Comparison of ENCODE assay signal across 18 cellular contexts in the genomic region with DNA sequence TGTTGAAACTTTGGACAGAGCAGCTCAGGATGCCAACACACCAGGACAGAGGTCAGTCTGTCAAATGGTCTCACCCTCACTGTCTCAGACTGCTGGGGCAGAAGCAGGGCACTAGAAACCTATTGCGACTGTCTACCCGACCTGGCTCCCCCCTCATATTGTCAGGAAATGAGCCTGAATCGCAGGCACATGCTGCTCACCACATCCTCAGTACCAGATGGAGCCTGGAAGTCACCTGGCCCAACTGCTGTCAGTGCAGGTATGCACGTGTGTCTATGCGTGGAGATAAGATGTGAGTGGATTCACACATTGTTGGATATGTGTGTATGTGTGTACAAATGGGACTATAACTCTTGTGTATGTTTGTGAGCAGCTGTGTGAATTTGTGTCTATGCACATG. TPM values are rescaled to one million over a fixed set of nuclear protein-coding genes. Genes with fewer than 3 reads are reported as not detected.
DNase-seq lines count a peak whose midpoint lies in the region; ATAC-seq and TF ChIP-seq lines count a peak whose summit lies in the region.
"Had no signal": no experiment of that assay in that cellular context is flagged by ENCODE, and none has a peak within 500 bp of the region (broad histone marks: within the 10 kb centered on the region; RNA-seq: fewer than 3 reads in every experiment).

No MANE protein-coding gene starts in this region.

- H3K27ac ChIP-seq in CD4-positive, alpha-beta memory T cell (ENCODE audit: low read depth, low read length) = no peak overlapping the region
- H3K27ac ChIP-seq in ascending aorta = no peak overlapping the region
- H3K27ac ChIP-seq: colonic mucosa, epithelial cell of prostate, KMS-11 had no signal

- H3K4me1 Mint-ChIP-seq in CD4-positive, alpha-beta memory T cell = peaks cover 9 to 23% (median 12%) of the 10 kb centered on the region in 4 donors
- H3K4me1 Mint-ChIP-seq in activated CD8-positive, alpha-beta T cell treated with anti-CD3 and anti-CD28 coated beads for 36 hours (ENCODE audit: low read depth) = peaks cover 10% of the 10 kb centered on the region
- H3K4me1 Mint-ChIP-seq: neural crest cell had no signal

- no peak for TF ChIP-seq CTCF in activated CD8-positive, alpha-beta T cell treated with anti-CD3 and anti-CD28 coated beads for 36 hours (IDR thresholded peaks at IDR 0.05)
- no peak for TF ChIP-seq CTCF in ascending aorta (IDR thresholded peaks at IDR 0.05)

- peaks cover 24% of the 10 kb centered on the region for H3K4me1 ChIP-seq in CD4-positive, alpha-beta memory T cell (ENCODE audit: insufficient read depth, low read length)
- no peaks in the 10 kb centered on the region for H3K4me1 ChIP-seq in ascending aorta
- H3K4me1 ChIP-seq: colonic mucosa had no signal

- H3K9me3 Mint-ChIP-seq in CD4-positive, alpha-beta memory T cell = no peaks in the 10 kb centered on the region
- H3K9me3 Mint-ChIP-seq in activated CD8-positive, alpha-beta T cell treated with anti-CD3 and anti-CD28 coated beads for 36 hours = no peaks in the 10 kb centered on the region
- H3K9me3 Mint-ChIP-seq: activated T-cell treated with anti-CD3 and anti-CD28 coated beads, Interleukin-2, amount 50 U/mL, for 4 hours; memory B cell; neural crest cell had no signal

- H3K27ac Mint-ChIP-seq in CD4-positive, alpha-beta memory T cell = peak overlapping the region in 5 of 7 donors; percentile 20 to 67 (median 30)
- no peak overlapping the region for H3K27ac Mint-ChIP-seq in activated CD8-positive, alpha-beta T cell treated with anti-CD3 and anti-CD28 coated beads for 36 hours
- H3K27ac Mint-ChIP-seq: memory B cell had no signal

- H3K36me3 ChIP-seq in CD4-positive, alpha-beta memory T cell (ENCODE audit: insufficient read depth, low read length) = no peaks in the 10 kb centered on the region
- H3K36me3 ChIP-seq in ascending aorta = no peaks in the 10 kb centered on the region
- H3K36me3 ChIP-seq: colonic mucosa had no signal

- no peak overlapping the region for H3K4me3 ChIP-seq in CD4-positive, alpha-beta memory T cell (ENCODE audit: low read length in 2 of 2)
- H3K4me3 ChIP-seq in ascending aorta = no peak overlapping the region
- H3K4me3 ChIP-seq: colonic mucosa had no signal

- H3K27me3 Mint-ChIP-seq in CD4-positive, alpha-beta memory T cell = peaks cover 9 to 12% of the 10 kb centered on the region in 2 donors
- peaks cover 7% of the 10 kb centered on the region for H3K27me3 Mint-ChIP-seq in activated CD8-positive, alpha-beta T cell treated with anti-CD3 and anti-CD28 coated beads for 36 hours

- POLR2A ChIA-PET in CD4-positive, alpha-beta memory T cell (lab: Charles Lee; ENCODE audit: partially characterized antibody) = interaction anchor here (0.9 to 1.4 kb wide), 2 partner anchors 14 to 43 kb away, joined by 3 read pairs; no protein-coding TSS in a partner anchor
- POLR2A ChIA-PET in activated CD8-positive, alpha-beta T cell treated with anti-CD3 and anti-CD28 coated beads for 36 hours (lab: Charles Lee) = interaction anchor here (1.5 kb wide), 1 partner anchor 43 kb away, joined by 4 read pairs; no protein-coding TSS in a partner anchor

- peaks cover 10% of the 10 kb centered on the region for H3K27me3 ChIP-seq in CD4-positive, alpha-beta memory T cell (ENCODE audit: insufficient read depth, low read length)
- H3K27me3 ChIP-seq in ascending aorta = no peaks in the 10 kb centered on the region
- H3K27me3 ChIP-seq: colonic mucosa had no signal

- H3K9me3 ChIP-seq in CD4-positive, alpha-beta memory T cell (ENCODE audit: control insufficient read depth in 1 of 2, low read length in 2 of 2) = no peaks in the 10 kb centered on the region
- H3K9me3 ChIP-seq in ascending aorta = no peaks in the 10 kb centered on the region
- H3K9me3 ChIP-seq: colonic mucosa had no signal

- DNase-seq in CD4-positive, alpha-beta memory T cell = peak; percentile 15 to 61 (median 43)
- peak; percentile 49 for DNase-seq in activated CD8-positive, alpha-beta T cell treated with anti-CD3 and anti-CD28 coated beads for 36 hours
- DNase-seq in 8988T (no peak), ascending aorta (ENCODE audit: low spot score in 2 of 2) (no peak)
- DNase-seq: activated T-cell treated with anti-CD3 and anti-CD28 coated beads, Interleukin-2, amount 50 U/mL, for 4 hours; AML-193; anterior cingulate cortex; colonic mucosa; NCI-H1417 treated with DMSO at 0.1 percent for 48 hours; NCI-H2227 treated with DMSO at 0.1 percent for 48 hours; NK-92 treated with Interleukin-12 subunit alpha and Interleukin-12 subunit beta, amount 100 ng/mL, for 24 hours had no signal

- intact Hi-C loops in CD4-positive, alpha-beta memory T cell (cut with micrococcal nuclease) = loop anchor here (5.0 kb wide), 1 partner anchor 54 kb away; a partner anchor contains a TSS
- intact Hi-C loops in activated CD8-positive, alpha-beta T cell treated with anti-CD3 and anti-CD28 coated beads for 36 hours (cut with micrococcal nuclease) = no loop called here
- intact Hi-C loops in ascending aorta (cut with DNase I) = no loop called here

- H3K36me3 Mint-ChIP-seq in CD4-positive, alpha-beta memory T cell = no peaks in the 10 kb centered on the region
- no peaks in the 10 kb centered on the region for H3K36me3 Mint-ChIP-seq in activated CD8-positive, alpha-beta T cell treated with anti-CD3 and anti-CD28 coated beads for 36 hours (ENCODE audit: low read depth)
- H3K36me3 Mint-ChIP-seq: memory B cell had no signal

- ATAC-seq in activated CD8-positive, alpha-beta T cell treated with anti-CD3 and anti-CD28 coated beads for 36 hours = peak; percentile 26
- ATAC-seq: activated T-cell treated with anti-CD3 and anti-CD28 coated beads, Interleukin-2, amount 50 U/mL, for 4 hours had no signal

- H3K4me3 Mint-ChIP-seq in CD4-positive, alpha-beta memory T cell = peak overlapping the region in 3 of 8 donors; percentile 2 to 31 (median 7)
- no peak overlapping the region for H3K4me3 Mint-ChIP-seq in activated CD8-positive, alpha-beta T cell treated with anti-CD3 and anti-CD28 coated beads for 36 hours
- H3K4me3 Mint-ChIP-seq: activated T-cell treated with anti-CD3 and anti-CD28 coated beads, Interleukin-2, amount 50 U/mL, for 4 hours; memory B cell had no signal

- CTCF ChIA-PET in CD4-positive, alpha-beta memory T cell (lab: Charles Lee; ENCODE audit: partially characterized antibody) = interaction anchor here (1.4 to 1.5 kb wide), 2 partner anchors 43 to 346 kb away, joined by 4 read pairs; no protein-coding TSS in a partner anchor
- CTCF ChIA-PET in activated CD8-positive, alpha-beta T cell treated with anti-CD3 and anti-CD28 coated beads for 36 hours (lab: Charles Lee) = interaction anchor here (1.0 to 2.8 kb wide), 5 partner anchors 15 to 56 kb away, joined by 3 to 12 read pairs (median 4); a partner anchor contains a TSS

RNA-seq across cellular contexts. Expression of a gene that starts 3.2 kb away (rescaled TPM):
- under 1 TPM; 0.12 to 0.17 TPM for total RNA-seq in CD4-positive, alpha-beta memory T cell
- polyA plus RNA-seq in CD4-positive, alpha-beta memory T cell = not detected
- 1 to 10 TPM; 1.8 to 2.4 TPM for total RNA-seq in activated CD8-positive, alpha-beta T cell treated with anti-CD3 and anti-CD28 coated beads for 36 hours
- total RNA-seq in ascending aorta = not detected

RNA-seq across cellular contexts. Expression of a gene that starts 17.5 kb away (rescaled TPM):
- total RNA-seq in CD4-positive, alpha-beta memory T cell = not detected
- polyA plus RNA-seq in CD4-positive, alpha-beta memory T cell = not detected
- total RNA-seq in activated CD8-positive, alpha-beta T cell treated with anti-CD3 and anti-CD28 coated beads for 36 hours = not detected
- not detected for total RNA-seq in ascending aorta
- total RNA-seq: activated T-cell treated with anti-CD3 and anti-CD28 coated beads, Interleukin-2, amount 50 U/mL, for 4 hours; glomerular endothelial cell; neural crest cell; T-helper 1 cell treated with Interleukin-12 subunit alpha and Interleukin-12 subunit beta and Interleukin-4 antibody, amounts not matched to agents 30 ng/mL and 1 ng/mL, for 36 hours had no signal

RNA-seq across cellular contexts. Expression of a gene that starts 34.2 kb away (rescaled TPM):
- total RNA-seq in CD4-positive, alpha-beta memory T cell = not detected
- polyA plus RNA-seq in CD4-positive, alpha-beta memory T cell = not detected
- total RNA-seq in activated CD8-positive, alpha-beta T cell treated with anti-CD3 and anti-CD28 coated beads for 36 hours = not detected
- not detected for total RNA-seq in ascending aorta
- total RNA-seq: activated T-cell treated with anti-CD3 and anti-CD28 coated beads, Interleukin-2, amount 50 U/mL, for 4 hours; colonic mucosa; glomerular endothelial cell; neural crest cell; renal cortical epithelial cell; T-helper 1 cell treated with Interleukin-12 subunit alpha and Interleukin-12 subunit beta and Interleukin-4 antibody, amounts not matched to agents 30 ng/mL and 1 ng/mL, for 36 hours had no signal

RNA-seq across cellular contexts. Expression of a gene that starts 50.2 kb away (rescaled TPM):
- not detected for total RNA-seq in CD4-positive, alpha-beta memory T cell
- polyA plus RNA-seq in CD4-positive, alpha-beta memory T cell = not detected
- total RNA-seq in activated CD8-positive, alpha-beta T cell treated with anti-CD3 and anti-CD28 coated beads for 36 hours = not detected
- total RNA-seq in ascending aorta = not detected
- total RNA-seq: activated T-cell treated with anti-CD3 and anti-CD28 coated beads, Interleukin-2, amount 50 U/mL, for 4 hours; colonic mucosa; glomerular endothelial cell; neural crest cell; renal cortical epithelial cell; T-helper 1 cell treated with Interleukin-12 subunit alpha and Interleukin-12 subunit beta and Interleukin-4 antibody, amounts not matched to agents 30 ng/mL and 1 ng/mL, for 36 hours had no signal

RNA-seq across cellular contexts. Expression of a gene that starts 51.8 kb away (rescaled TPM):
- 10 to 100 TPM; 83.4 to 88.6 TPM for total RNA-seq in CD4-positive, alpha-beta memory T cell
- polyA plus RNA-seq in CD4-positive, alpha-beta memory T cell = 100 to 1,000 TPM; 258 to 525 TPM
- total RNA-seq in activated CD8-positive, alpha-beta T cell treated with anti-CD3 and anti-CD28 coated beads for 36 hours = 100 to 1,000 TPM; 198 TPM
- total RNA-seq in ascending aorta = 77.2 TPM

Comparison
In these comparisons a context has a peak if more than half of its experiments do, and no peak if none do; other contexts are left out.
1. DNase-seq: peak in CD4-positive, alpha-beta memory T cell (5 of 5) and activated CD8-positive, alpha-beta T cell treated with anti-CD3 and anti-CD28 coated beads for 36 hours (single experiment); none in 8988T (single experiment) and ascending aorta (0 of 2).